27 cellular contexts compared by ENCODE assay signal in the genomic region with DNA sequence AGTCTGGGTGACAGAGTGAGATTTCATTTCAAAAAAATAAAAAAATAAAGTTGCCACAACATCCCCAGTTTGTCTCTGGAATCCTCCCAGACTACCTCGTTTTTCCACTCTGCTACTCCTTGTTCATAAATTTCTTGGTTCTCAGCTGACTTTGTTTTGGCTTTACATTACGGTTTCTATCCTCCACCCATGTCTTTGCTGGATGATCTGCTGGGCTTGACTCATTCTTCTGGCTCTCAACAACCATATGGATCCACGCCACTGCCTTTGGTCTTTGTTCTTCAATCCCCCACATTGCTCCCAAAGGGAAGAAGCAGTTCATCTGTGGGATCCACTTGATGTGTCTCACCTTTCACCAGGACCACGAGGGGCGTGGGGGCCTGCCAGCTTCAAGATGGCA.
"Had no signal": no experiment of that assay in that cellular context is flagged by ENCODE, and none has a peak within 500 bp of the region (broad histone marks: within the 10 kb centered on the region; RNA-seq: fewer than 3 reads in every experiment).

No MANE protein-coding gene starts in this region.

- H3K36me3 ChIP-seq: brain microvascular endothelial cell, spleen, thyroid gland, WERI-Rb-1 had no signal

- H3K9me3 Mint-ChIP-seq: activated CD4-positive, alpha-beta T cell treated with anti-CD3 and anti-CD28 coated beads, Interleukin-2, amount 10 ng/mL, durations not matched to agents 7 days and 5 days; activated CD8-positive, alpha-beta T cell treated with anti-CD3 and anti-CD28 coated beads for 36 hours; activated naive CD8-positive, alpha-beta T cell treated with anti-CD3 and anti-CD28 coated beads, Interleukin-2, amount 50 U/mL, for 24 hours; activated T-helper 1 cell treated with anti-CD3 and anti-CD28 coated beads, Interleukin-12 subunit alpha, Interleukin-12 subunit beta, Interleukin-2, Interleukin-4 antibody, amounts not matched to agents 30 ng/mL and 10 ng/mL and 1 ng/mL, durations not matched to agents 14 hours and 24 hours and 36 hours; naive thymus-derived CD8-positive, alpha-beta T cell had no signal

- H3K4me3 Mint-ChIP-seq: activated CD4-positive, alpha-beta T cell treated with anti-CD3 and anti-CD28 coated beads, Interleukin-2, amount 10 ng/mL, durations not matched to agents 7 days and 5 days; activated CD8-positive, alpha-beta T cell treated with anti-CD3 and anti-CD28 coated beads for 36 hours; activated naive CD8-positive, alpha-beta T cell treated with anti-CD3 and anti-CD28 coated beads, Interleukin-2, amount 50 U/mL, for 24 hours; activated T-helper 1 cell treated with anti-CD3 and anti-CD28 coated beads, Interleukin-12 subunit alpha, Interleukin-12 subunit beta, Interleukin-2, Interleukin-4 antibody, amounts not matched to agents 30 ng/mL and 10 ng/mL and 1 ng/mL, durations not matched to agents 14 hours and 24 hours and 36 hours; mesothelial cell of epicardium; naive thymus-derived CD8-positive, alpha-beta T cell had no signal

- H3K9me3 ChIP-seq: spleen, thyroid gland had no signal

- ATAC-seq: activated CD8-positive, alpha-beta T cell treated with anti-CD3 and anti-CD28 coated beads for 36 hours; activated naive CD8-positive, alpha-beta T cell treated with anti-CD3 and anti-CD28 coated beads, Interleukin-2, amount 50 U/mL, for 24 hours; left ventricle myocardium superior; naive thymus-derived CD8-positive, alpha-beta T cell had no signal

- H3K27ac Mint-ChIP-seq: activated CD4-positive, alpha-beta T cell treated with anti-CD3 and anti-CD28 coated beads, Interleukin-2, amount 10 ng/mL, durations not matched to agents 7 days and 5 days; activated CD8-positive, alpha-beta T cell treated with anti-CD3 and anti-CD28 coated beads for 36 hours; activated naive CD8-positive, alpha-beta T cell treated with anti-CD3 and anti-CD28 coated beads, Interleukin-2, amount 50 U/mL, for 24 hours; activated T-helper 1 cell treated with anti-CD3 and anti-CD28 coated beads, Interleukin-12 subunit alpha, Interleukin-12 subunit beta, Interleukin-2, Interleukin-4 antibody, amounts not matched to agents 30 ng/mL and 10 ng/mL and 1 ng/mL, durations not matched to agents 14 hours and 24 hours and 36 hours; mesothelial cell of epicardium; naive thymus-derived CD8-positive, alpha-beta T cell; progenitor cell of endocrine pancreas had no signal

- H3K27me3 ChIP-seq: brain microvascular endothelial cell, hepatocyte, spleen, thyroid gland had no signal

- H3K27me3 Mint-ChIP-seq: activated CD8-positive, alpha-beta T cell treated with anti-CD3 and anti-CD28 coated beads for 36 hours had no signal

- H3K36me3 Mint-ChIP-seq: mesothelial cell of epicardium; naive thymus-derived CD8-positive, alpha-beta T cell had no signal

- H3K27ac ChIP-seq: brain microvascular endothelial cell, hepatocyte, spleen, thyroid gland, WERI-Rb-1 had no signal

- H3K4me3 ChIP-seq: hepatocyte, spleen, thyroid gland had no signal

- DNase-seq: activated CD4-positive, alpha-beta T cell treated with anti-CD3 and anti-CD28 coated beads, Interleukin-2, amount 10 ng/mL, durations not matched to agents 7 days and 5 days; activated CD4-positive, CD25-positive, alpha-beta regulatory T cell treated with anti-CD3 and anti-CD28 coated beads, Interleukin-2, amount 50 U/mL, for 72 hours; activated CD8-positive, alpha-beta T cell treated with anti-CD3 and anti-CD28 coated beads for 36 hours; activated gamma-delta T cell; activated naive CD4-positive, alpha-beta T cell treated with anti-CD3 and anti-CD28 coated beads, Interleukin-2, amount 50 U/mL, for 16 hours; activated naive CD8-positive, alpha-beta T cell treated with anti-CD3 and anti-CD28 coated beads, Interleukin-2, amount 50 U/mL, for 24 hours; brain microvascular endothelial cell; central memory CD4-positive, alpha-beta T cell; dermis blood vessel endothelial cell; effector CD8-positive, alpha-beta T cell; erythroblast; foreskin melanocyte; glutamatergic neuron; left ventricle myocardium superior; mammary epithelial cell; naive thymus-derived CD8-positive, alpha-beta T cell; retina; spleen; stimulated activated CD4-positive, alpha-beta T cell treated with anti-CD3 and anti-CD28 coated beads, Interleukin-4, amount 100 ng/mL, for 1 hour; stimulated activated naive CD4-positive, alpha-beta T cell; substantia nigra; thyroid gland; WERI-Rb-1 had no signal
